ENCODE assay signal across 2 cellular contexts in the genomic region with DNA sequence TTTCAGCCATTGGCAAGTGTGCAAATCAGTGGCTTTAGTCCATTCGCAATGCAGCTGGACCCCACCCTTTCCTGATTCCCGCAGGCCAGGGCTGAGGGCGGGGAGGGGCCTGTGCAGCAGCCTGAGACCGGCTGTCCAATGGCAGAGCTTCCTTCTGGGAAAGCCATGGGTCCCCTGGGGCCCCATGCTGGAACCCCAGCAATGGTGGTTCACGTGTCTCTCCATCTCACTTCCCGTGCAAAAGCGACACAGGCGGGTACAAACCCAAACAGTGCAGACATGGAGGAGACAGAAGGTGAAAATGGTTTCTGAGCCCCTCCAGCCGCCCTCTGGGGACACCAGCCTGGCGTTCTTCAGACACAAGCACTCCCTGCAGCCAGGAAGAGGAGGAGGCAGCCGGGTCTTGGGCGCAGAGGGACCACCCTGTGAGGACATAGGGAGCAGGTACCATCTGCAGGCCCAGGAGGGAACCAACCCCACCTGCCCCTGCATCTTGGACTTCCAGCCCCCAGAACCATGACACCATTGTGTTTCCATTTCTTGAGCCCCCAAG. TPM values are rescaled to one million over a fixed set of nuclear protein-coding genes. Genes with fewer than 3 reads are reported as not detected.
"Had no signal": no experiment of that assay in that cellular context is flagged by ENCODE, and none has a peak within 500 bp of the region (broad histone marks: within the 10 kb centered on the region; RNA-seq: fewer than 3 reads in every experiment).

No MANE protein-coding gene starts in this region.

RNA-seq across cellular contexts. Expression of a gene that starts 20.3 kb away (rescaled TPM):
- total RNA-seq: activated T-helper 2 cell treated with anti-CD3 and anti-CD28 coated beads, Interferon-gamma antibody, Interleukin-2, Interleukin-4, amounts not matched to agents 10 μg/mL and 5 μg/mL and 100 μg/mL, durations not matched to agents 14 hours and 24 hours and 36 hours; mammary epithelial cell had no signal
- polyA plus RNA-seq: mammary epithelial cell had no signal
